Comparison of ENCODE assay signal across 12 cellular contexts in the genomic region with DNA sequence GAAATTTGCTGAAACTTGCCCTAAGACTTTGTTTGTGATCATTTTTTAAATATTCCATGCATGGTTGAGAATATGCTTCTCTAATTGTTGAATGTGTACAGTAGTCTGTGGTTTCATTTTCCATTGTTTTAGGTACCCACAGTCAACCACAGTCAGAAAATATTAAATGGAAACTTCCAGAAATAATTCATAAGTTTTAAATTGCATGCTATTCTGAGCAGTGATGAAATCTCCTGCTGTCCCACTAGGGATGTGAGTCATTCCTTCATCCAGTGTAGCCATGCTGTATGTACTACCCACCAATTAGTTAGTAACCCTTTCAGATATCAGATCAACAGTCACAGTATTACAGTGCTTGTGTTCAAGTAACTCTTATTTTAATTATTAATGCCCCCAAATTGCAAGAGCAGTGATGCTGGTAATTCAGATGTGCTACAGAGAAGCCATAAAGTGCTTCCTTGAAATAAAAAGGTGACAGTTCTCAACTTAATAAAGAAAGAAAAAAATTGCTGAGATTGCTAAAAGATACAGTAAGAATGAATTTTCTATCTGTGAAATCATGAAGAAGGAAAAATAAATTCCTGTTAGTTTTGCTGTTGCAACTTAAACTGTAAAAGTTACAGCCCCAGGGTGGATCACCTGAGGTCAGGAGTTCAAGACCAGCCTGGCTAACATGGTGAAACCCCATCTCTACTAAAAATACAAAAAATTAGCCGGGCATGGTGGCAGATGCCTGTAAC.
DNase-seq lines count a peak whose midpoint lies in the region; ATAC-seq and TF ChIP-seq lines count a peak whose summit lies in the region.
"Had no signal": no experiment of that assay in that cellular context is flagged by ENCODE, and none has a peak within 500 bp of the region (broad histone marks: within the 10 kb centered on the region; RNA-seq: fewer than 3 reads in every experiment).

No MANE protein-coding gene starts in this region.

- 29 to 60% methylated on average over 1 of the region's 1 CpG for WGBS in transverse colon (ENCODE audit: low coverage in 1 of 2), 2 donors

- peak overlapping the region; percentile 19 for H3K4me2 ChIP-seq in MM.1S (ENCODE audit: low read depth, low read length)

- H3K4me3 ChIP-seq in MM.1S (ENCODE audit: low read length) (no peak overlapping the region), astrocyte of the spinal cord (ENCODE audit: low read depth, low read length) (no peak overlapping the region), transverse colon (no peak overlapping the region)

- H3K9ac ChIP-seq in MM.1S (ENCODE audit: low read length), result no peak overlapping the region

- in situ Hi-C loops in astrocyte of the spinal cord (cut with HindIII; ENCODE audit: low sequenced_read_pairs), result no loop called here
- in situ Hi-C loops in transverse colon (cut with MboI; ENCODE audit: low pct_ligation_motif_present in 1 of 4, low pct_unique_long_range_greater_than_20kb in 1 of 4, low sequenced_read_pairs in 3 of 4), result no loop called here

- no peaks in the 10 kb centered on the region for H3K9me2 ChIP-seq in MM.1S (replicated peaks; ENCODE audit: insufficient read depth, low read length)

- TF ChIP-seq POLR2A in transverse colon (IDR thresholded peaks at IDR 0.05), result no peak

- TF ChIP-seq CTCF in AG09319 (IDR thresholded peaks at IDR 0.05; ENCODE audit: low read depth, low read length) (no peak), MM.1S (IDR thresholded peaks at IDR 0.05; ENCODE audit: low read length) (no peak), astrocyte of the spinal cord (IDR thresholded peaks at IDR 0.05; ENCODE audit: low read depth, low read length) (no peak), transverse colon (IDR thresholded peaks at IDR 0.05) (no peak)

- H3F3A ChIP-seq in MM.1S (ENCODE audit: insufficient read depth, low read length), result no peaks in the 10 kb centered on the region; the same call in 1 of the 2 replicates

- no peak overlapping the region for H2AFZ ChIP-seq in MM.1S (ENCODE audit: low read length)

- no peaks in the 10 kb centered on the region for H3K79me2 ChIP-seq in MM.1S (ENCODE audit: low read length)

- intact Hi-C loops in transverse colon (cut with DNase I; ENCODE audit: low total_unique reads), result no loop called here

- peaks cover 12% of the 10 kb centered on the region for H3K4me1 ChIP-seq in MM.1S (ENCODE audit: low read length)
- H3K4me1 ChIP-seq in transverse colon, result no peaks in the 10 kb centered on the region

- H3K27ac ChIP-seq in MM.1S (ENCODE audit: low read length) (peak overlapping the region; percentile 9; the same call in 1 of the 2 replicates), transverse colon (no peak overlapping the region)

- H3K36me3 ChIP-seq in MM.1S (replicated peaks; ENCODE audit: insufficient read depth, low read length), result no peaks in the 10 kb centered on the region
- H3K36me3 ChIP-seq in transverse colon, result no peaks in the 10 kb centered on the region

- H3K9me3 ChIP-seq in MM.1S (replicated peaks; ENCODE audit: insufficient read depth, low read length), result no peaks in the 10 kb centered on the region
- no peaks in the 10 kb centered on the region for H3K9me3 ChIP-seq in transverse colon

- H4K20me1 ChIP-seq in MM.1S (ENCODE audit: insufficient read depth, low read length), result no peaks in the 10 kb centered on the region

- ATAC-seq in HG02884 (IDR thresholded peaks at IDR 0.05; ENCODE audit: unreplicated experiment) (no peak), HG03469 (IDR thresholded peaks at IDR 0.05; ENCODE audit: unreplicated experiment) (no peak)

- peak; percentile 14 for DNase-seq in AG09319 (ENCODE audit: extremely low read depth, low read depth)
- DNase-seq in MM.1S, result peak; percentile 22
- DNase-seq in astrocyte of the spinal cord (ENCODE audit: low read depth, low spot score), result peak; percentile 48
- peak; percentile 73 for DNase-seq in iris pigment epithelial cell (ENCODE audit: low read depth)
- DNase-seq in transverse colon, result no peak
- no peak for DNase-seq in NCI-H748 treated with DMSO at 0.1 percent for 48 hours (lab: John Stamatoyannopoulos, UW)
- DNase-seq: anterior cingulate cortex; CD4-positive, alpha-beta memory T cell; midbrain; NCI-H446 treated with DMSO at 0.1 percent for 48 hours had no signal

- no peaks in the 10 kb centered on the region for H3K27me3 ChIP-seq in MM.1S (replicated peaks; ENCODE audit: insufficient read depth, low read length)
- no peaks in the 10 kb centered on the region for H3K27me3 ChIP-seq in transverse colon

- no peak for TF ChIP-seq EP300 in transverse colon (IDR thresholded peaks at IDR 0.05; ENCODE audit: low read depth)

Comparison
In these comparisons a context has a peak if more than half of its experiments do, and no peak if none do; other contexts are left out.
1. DNase-seq: peak in AG09319 (single experiment), MM.1S (single experiment), astrocyte of the spinal cord (single experiment) and iris pigment epithelial cell (single experiment); none in transverse colon (single experiment) and NCI-H748 treated with DMSO at 0.1 percent for 48 hours (single experiment).